9 cellular contexts compared by ENCODE assay signal in genomic region chr6:119129968-119130484, GRCh38. TPM values are rescaled to one million over a fixed set of nuclear protein-coding genes. Genes with fewer than 3 reads are reported as not detected.
DNase-seq lines count a peak whose midpoint lies in the region; ATAC-seq and TF ChIP-seq lines count a peak whose summit lies in the region.
"Had no signal": no experiment of that assay in that cellular context is flagged by ENCODE, and none has a peak within 500 bp of the region (broad histone marks: within the 10 kb centered on the region; RNA-seq: fewer than 3 reads in every experiment).

No MANE protein-coding gene starts in this region.

- H3K27ac Mint-ChIP-seq in activated CD4-positive, alpha-beta T cell treated with anti-CD3 and anti-CD28 coated beads, Interleukin-2, amount 10 ng/mL, durations not matched to agents 7 days and 5 days, result no peak overlapping the region
- H3K27ac Mint-ChIP-seq: natural killer cell treated with Interleukin-12 subunit alpha and Interleukin-12 subunit beta and Interleukin-15 and Interleukin-18, amount 100 ng/mL, for 72 hours had no signal

- peak; percentile 94 for ATAC-seq in body of pancreas
- no peak for ATAC-seq in GM21360 (IDR thresholded peaks at IDR 0.05; ENCODE audit: unreplicated experiment)
- no peak for ATAC-seq in HG02678 (IDR thresholded peaks at IDR 0.05; ENCODE audit: unreplicated experiment)

- H3K4me1 Mint-ChIP-seq in activated CD4-positive, alpha-beta T cell treated with anti-CD3 and anti-CD28 coated beads, Interleukin-2, amount 10 ng/mL, durations not matched to agents 7 days and 5 days, result peaks cover 3% of the 10 kb centered on the region

- no peaks in the 10 kb centered on the region for H3K9me3 Mint-ChIP-seq in activated CD4-positive, alpha-beta T cell treated with anti-CD3 and anti-CD28 coated beads, Interleukin-2, amount 10 ng/mL, durations not matched to agents 7 days and 5 days
- H3K9me3 Mint-ChIP-seq: natural killer cell treated with Interleukin-12 subunit alpha and Interleukin-12 subunit beta and Interleukin-15 and Interleukin-18, amount 100 ng/mL, for 72 hours had no signal

- POLR2A ChIA-PET in activated CD4-positive, alpha-beta T cell treated with anti-CD3 and anti-CD28 coated beads, Interleukin-2, amount 10 ng/mL, durations not matched to agents 7 days and 5 days (lab: Charles Lee), result no interaction called here

- no peak overlapping the region for H3K4me3 ChIP-seq in body of pancreas

- peak in 1 of 7 experiments; percentile 12 for TF ChIP-seq CTCF in body of pancreas (IDR thresholded peaks at IDR 0.05)

- DNase-seq in COLO829 (ENCODE audit: low spot score) (peak; percentile 55), M059J (ENCODE audit: low read depth) (peak; percentile 74), body of pancreas (peak; percentile 30 to 51 (median 35)), lung microvascular endothelial cell (ENCODE audit: low read depth in 2 of 2) (peak; percentile 72 to 76), germinal center (ENCODE audit: low spot score) (no peak)
- no peak for DNase-seq in activated CD4-positive, alpha-beta T cell treated with anti-CD3 and anti-CD28 coated beads, Interleukin-2, amount 10 ng/mL, durations not matched to agents 7 days and 5 days

- CTCF ChIA-PET in activated CD4-positive, alpha-beta T cell treated with anti-CD3 and anti-CD28 coated beads, Interleukin-2, amount 10 ng/mL, durations not matched to agents 7 days and 5 days (lab: Charles Lee), result interaction anchor here (0.6 to 2.1 kb wide), 11 partner anchors 9 to 288 kb away, joined by 3 to 14 read pairs (median 4); no protein-coding TSS in a partner anchor

- H3K4me1 ChIP-seq in body of pancreas, result peaks cover 39% of the 10 kb centered on the region

- no peak for TF ChIP-seq POLR2A in body of pancreas (IDR thresholded peaks at IDR 0.05)

- H3K36me3 ChIP-seq in body of pancreas (replicated peaks in 1 of 2; ENCODE audit: insufficient read depth in 1 of 2, low read depth in 2 of 2), result no peaks in the 10 kb centered on the region

- peaks cover 7% of the 10 kb centered on the region for H3K27me3 Mint-ChIP-seq in activated CD4-positive, alpha-beta T cell treated with anti-CD3 and anti-CD28 coated beads, Interleukin-2, amount 10 ng/mL, durations not matched to agents 7 days and 5 days

- peak overlapping the region; percentile 76 to 93 (median 82) for H3K27ac ChIP-seq in body of pancreas

- H3K4me3 Mint-ChIP-seq in activated CD4-positive, alpha-beta T cell treated with anti-CD3 and anti-CD28 coated beads, Interleukin-2, amount 10 ng/mL, durations not matched to agents 7 days and 5 days, result no peak overlapping the region
- H3K4me3 Mint-ChIP-seq: natural killer cell treated with Interleukin-12 subunit alpha and Interleukin-12 subunit beta and Interleukin-15 and Interleukin-18, amount 100 ng/mL, for 72 hours had no signal

- intact Hi-C loops in body of pancreas (cut with DNase I), result no loop called here

- WGBS in body of pancreas, 2 donors, result 11 to 16% methylated on average over 2 of the region's 2 CpGs

- H3K9me3 ChIP-seq in body of pancreas, result no peaks in the 10 kb centered on the region

- H3K36me3 Mint-ChIP-seq in activated CD4-positive, alpha-beta T cell treated with anti-CD3 and anti-CD28 coated beads, Interleukin-2, amount 10 ng/mL, durations not matched to agents 7 days and 5 days (ENCODE audit: low read depth), result no peaks in the 10 kb centered on the region
- H3K36me3 Mint-ChIP-seq: natural killer cell treated with Interleukin-12 subunit alpha and Interleukin-12 subunit beta and Interleukin-15 and Interleukin-18, amount 100 ng/mL, for 72 hours had no signal

- H3K27me3 ChIP-seq in body of pancreas, result no peaks in the 10 kb centered on the region

RNA-seq across cellular contexts. Expression of gene FAM184A, which starts 51.6 kb away (rescaled TPM):
- 0.79 and 5.4 TPM in 2 replicates for total RNA-seq in M059J (2014; rRNA removed; shearing (Covaris generic))
- 1 to 10 TPM; 6.5 to 9.9 TPM for total RNA-seq in body of pancreas
- total RNA-seq in lung microvascular endothelial cell, result under 0.01 and 0.40 TPM in 2 replicates
- total RNA-seq in activated CD4-positive, alpha-beta T cell treated with anti-CD3 and anti-CD28 coated beads, Interleukin-2, amount 10 ng/mL, durations not matched to agents 7 days and 5 days, result 1 to 10 TPM; 7.4 to 8.3 TPM

Comparison
In these comparisons a context has a peak if more than half of its experiments do, and no peak if none do; other contexts are left out.
1. DNase-seq: peak in COLO829 (single experiment), M059J (single experiment), body of pancreas (4 of 4) and lung microvascular endothelial cell (2 of 2); none in activated CD4-positive, alpha-beta T cell treated with anti-CD3 and anti-CD28 coated beads, Interleukin-2, amount 10 ng/mL, durations not matched to agents 7 days and 5 days (single experiment) and germinal center (single experiment).